In genomic region chr22:35582861-35583670, GRCh38 we compare ENCODE assay signal across 9 cellular contexts. TPM values are rescaled to one million over a fixed set of nuclear protein-coding genes. Genes with fewer than 3 reads are reported as not detected.
DNase-seq lines count a peak whose midpoint lies in the region; ATAC-seq, FAIRE-seq and TF ChIP-seq lines count a peak whose summit lies in the region.
"Had no signal": no experiment of that assay in that cellular context is flagged by ENCODE, and none has a peak within 500 bp of the region (broad histone marks: within the 10 kb centered on the region; RNA-seq: fewer than 3 reads in every experiment).

No MANE protein-coding gene starts in this region.

- H3K4me2 ChIP-seq in keratinocyte (ENCODE audit: control insufficient read depth, extremely low read depth, insufficient read depth, low read depth, low read length): no peak overlapping the region
- H3K4me2 ChIP-seq: BLaER1 had no signal

- H3K36me3 ChIP-seq in WERI-Rb-1 (no peaks in the 10 kb centered on the region), keratinocyte (ENCODE audit: control insufficient read depth in 2 of 2, extremely low read depth in 1 of 2, insufficient read depth in 2 of 2, low read length in 2 of 2) (no peaks in the 10 kb centered on the region)
- H3K36me3 ChIP-seq: BLaER1 had no signal

- dilution Hi-C loops in keratinocyte (cut with MboI; ENCODE audit: extremely low pct_ligation_motif_present, low sequenced_read_pairs): no loop called here

- H3K4me1 ChIP-seq in keratinocyte (ENCODE audit: control insufficient read depth, extremely low read depth, insufficient read depth, low read length): no peaks in the 10 kb centered on the region

- H3K9me1 ChIP-seq in keratinocyte (ENCODE audit: control insufficient read depth, extremely low read depth, insufficient read depth, low read length): no peaks in the 10 kb centered on the region

- H3K9me3 ChIP-seq in WERI-Rb-1 (ENCODE audit: severe bottlenecking): no peaks in the 10 kb centered on the region
- H3K9me3 ChIP-seq in keratinocyte (ENCODE audit: control insufficient read depth, low read depth, low read length): no peaks in the 10 kb centered on the region
- H3K9me3 ChIP-seq: BLaER1 had no signal

- H3K27ac ChIP-seq in WERI-Rb-1 (no peak overlapping the region), keratinocyte (ENCODE audit: control insufficient read depth, insufficient read depth, low read length) (no peak overlapping the region)
- H3K27ac ChIP-seq: BLaER1 had no signal

- FAIRE-seq in keratinocyte (lab: Jason Lieb, UNC): peak; percentile 82

- no peaks in the 10 kb centered on the region for H4K20me1 ChIP-seq in keratinocyte (ENCODE audit: control insufficient read depth, extremely low read depth, insufficient read depth, low read length)
- H4K20me1 ChIP-seq: BLaER1 had no signal

- H3K9ac ChIP-seq in keratinocyte (ENCODE audit: control insufficient read depth, extremely low read depth, insufficient read depth, low read length): no peak overlapping the region
- H3K9ac ChIP-seq: BLaER1 had no signal

- H3K79me2 ChIP-seq in keratinocyte (ENCODE audit: control insufficient read depth, insufficient read depth, low read length): no peaks in the 10 kb centered on the region

- no peak overlapping the region for H2AFZ ChIP-seq in keratinocyte (ENCODE audit: control insufficient read depth, low read length)

- H3K27me3 ChIP-seq in WERI-Rb-1 (ENCODE audit: insufficient read depth, low read depth, severe bottlenecking): no peaks in the 10 kb centered on the region
- no peaks in the 10 kb centered on the region for H3K27me3 ChIP-seq in keratinocyte (ENCODE audit: control insufficient read depth, extremely low read depth, insufficient read depth, low read length)
- H3K27me3 ChIP-seq: BLaER1 had no signal

- DNase-seq in NCI-H1694 treated with DMSO at 0.1 percent for 48 hours (lab: John Stamatoyannopoulos, UW): peak; percentile 43
- no peak for DNase-seq in NCI-H1694 (lab: John Stamatoyannopoulos, UW)
- DNase-seq in NCI-H2029 (lab: John Stamatoyannopoulos, UW): peak; percentile 43
- DNase-seq in WERI-Rb-1: peak; percentile 67
- DNase-seq in cardiac fibroblast (ENCODE audit: low read depth in 2 of 2): peak; percentile 73 to 74
- no peak for DNase-seq in keratinocyte (ENCODE audit: low read depth, low spot score)
- DNase-seq in stimulated activated CD4-positive, alpha-beta T cell treated with anti-CD3 and anti-CD28 coated beads, Interleukin-1b, Interleukin-23, amount 100 ng/mL, for 4 hours (ENCODE audit: low read depth in 2 of 2): peak; percentile 36 to 38

- H3K4me3 ChIP-seq in WERI-Rb-1 (ENCODE audit: low read depth, low read length) (no peak overlapping the region), cardiac fibroblast (replicated peaks in 1 of 2; ENCODE audit: low read depth in 2 of 2, low read length in 2 of 2) (no peak overlapping the region), keratinocyte (ENCODE audit: control insufficient read depth in 2 of 3, extremely low read depth in 1 of 3, insufficient read depth in 2 of 3, low read depth in 1 of 3, low read length in 3 of 3) (no peak overlapping the region)
- H3K4me3 ChIP-seq: BLaER1 had no signal

- peak; percentile 87 for TF ChIP-seq CTCF in WERI-Rb-1 (IDR thresholded peaks at IDR 0.05; ENCODE audit: low read depth, low read length)
- peak; percentile 87 for TF ChIP-seq CTCF in cardiac fibroblast (IDR thresholded peaks at IDR 0.05; ENCODE audit: low read depth, low read length)
- peak; percentile 89 to 97 (median 96) for TF ChIP-seq CTCF in keratinocyte (optimal IDR thresholded peaks at IDR 0.05 in 1 of 3, IDR thresholded peaks at IDR 0.05 in 1 of 3, conservative IDR thresholded peaks at IDR 0.05 in 1 of 3; ENCODE audit: extremely low read depth in 1 of 3, insufficient read depth in 2 of 3, low read length in 3 of 3)

- no peak for ATAC-seq in HG02852 (IDR thresholded peaks at IDR 0.05; ENCODE audit: unreplicated experiment)

RNA-seq across cellular contexts. Expression of gene MB, which starts 34.1 kb away (rescaled TPM):
- not detected in 3 replicates for polyA plus RNA-seq in keratinocyte
- polyA plus RNA-seq in keratinocyte (2011; ENCODE audit: low read depth): not detected
- polyA plus RNA-seq in keratinocyte (2011; cell fraction: cytosol; rRNA removed): not detected in 2 replicates
- polyA plus RNA-seq in keratinocyte (2011; cell fraction: nucleus; rRNA removed): not detected in 2 replicates
- polyA plus RNA-seq in keratinocyte (2012; ENCODE audit: low replicate concordance): not detected in 2 replicates
- polyA minus RNA-seq in keratinocyte: not detected in 3 replicates
- not detected for polyA minus RNA-seq in keratinocyte (2011; cell fraction: cytosol; rRNA and poly(A)+ RNA removed)
- polyA minus RNA-seq in keratinocyte (2011; cell fraction: nucleus; rRNA and poly(A)+ RNA removed): not detected in 2 replicates

RNA-seq across cellular contexts. Expression of gene RASD2, which starts 42.4 kb away (rescaled TPM):
- 0.01 to 0.03 TPM in 2 of 3 replicates, not detected in the other for polyA plus RNA-seq in keratinocyte
- not detected for polyA plus RNA-seq in keratinocyte (2011; ENCODE audit: low read depth)
- not detected in 2 replicates for polyA plus RNA-seq in keratinocyte (2011; cell fraction: cytosol; rRNA removed)
- polyA plus RNA-seq in keratinocyte (2011; cell fraction: nucleus; rRNA removed): 0.05 TPM in 1 of 2 replicates, not detected in the other
- polyA plus RNA-seq in keratinocyte (2012; ENCODE audit: low replicate concordance): 0.21 TPM in 1 of 2 replicates, not detected in the other
- polyA minus RNA-seq in keratinocyte: 0.13 TPM in 1 of 3 replicates, not detected in the others
- not detected for polyA minus RNA-seq in keratinocyte (2011; cell fraction: cytosol; rRNA and poly(A)+ RNA removed)
- not detected in 2 replicates for polyA minus RNA-seq in keratinocyte (2011; cell fraction: nucleus; rRNA and poly(A)+ RNA removed)

Comparison
In these comparisons a context has a peak if more than half of its experiments do, and no peak if none do; other contexts are left out.
1. DNase-seq: peak in NCI-H1694 treated with DMSO at 0.1 percent for 48 hours (single experiment), NCI-H2029 (single experiment), WERI-Rb-1 (single experiment), cardiac fibroblast (2 of 2) and stimulated activated CD4-positive, alpha-beta T cell treated with anti-CD3 and anti-CD28 coated beads, Interleukin-1b, Interleukin-23, amount 100 ng/mL, for 4 hours (2 of 2); none in NCI-H1694 (single experiment) and keratinocyte (single experiment).
2. Peak in every context shown above with its lines, with median percentiles within 50 percentile points of each other: CTCF ChIP-seq.